17 cellular contexts compared by ENCODE assay signal in the genomic region with DNA sequence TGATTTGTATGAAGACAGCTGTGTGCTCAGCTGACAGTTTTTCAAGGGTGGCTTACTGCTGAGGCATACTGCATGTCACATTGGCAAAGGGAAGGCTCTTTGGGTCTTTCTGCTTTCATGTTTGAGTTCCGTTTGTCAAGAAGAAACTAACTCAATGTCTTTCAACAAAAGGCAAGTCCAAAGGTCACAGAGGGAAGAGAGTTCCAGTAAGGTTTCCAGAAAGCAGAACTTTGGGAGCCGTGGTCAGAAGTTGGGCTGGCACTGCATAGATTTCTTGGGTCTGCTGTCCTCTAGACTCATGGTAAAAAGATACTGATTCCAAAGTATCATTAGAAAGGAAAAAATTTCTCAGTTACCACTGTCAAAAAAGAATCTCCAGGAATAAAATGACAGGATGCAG. TPM values are rescaled to one million over a fixed set of nuclear protein-coding genes. Genes with fewer than 3 reads are reported as not detected.
DNase-seq lines count a peak whose midpoint lies in the region; ATAC-seq, FAIRE-seq and TF ChIP-seq lines count a peak whose summit lies in the region.
"Had no signal": no experiment of that assay in that cellular context is flagged by ENCODE, and none has a peak within 500 bp of the region (broad histone marks: within the 10 kb centered on the region; RNA-seq: fewer than 3 reads in every experiment).

No MANE protein-coding gene starts in this region.

- WGBS in testis, 2 donors, result 63% methylated on average over 2 of the region's 2 CpGs

- H3K9me3 Mint-ChIP-seq in dendritic cell treated with granulocyte-macrophage colony-stimulating factor and Interleukin-4, amounts not matched to agents 40 ng/mL and 50 ng/mL, for 4 days, result peaks cover 5% of the 10 kb centered on the region

- no peak overlapping the region for H3K4me3 Mint-ChIP-seq in dendritic cell treated with granulocyte-macrophage colony-stimulating factor and Interleukin-4, amounts not matched to agents 40 ng/mL and 50 ng/mL, for 4 days
- H3K4me3 Mint-ChIP-seq: CD4-positive, alpha-beta T cell had no signal

- peak; percentile 29 to 41 for ATAC-seq in lower lobe of right lung

- H3K9me3 ChIP-seq in lower lobe of right lung, result no peaks in the 10 kb centered on the region
- no peaks in the 10 kb centered on the region for H3K9me3 ChIP-seq in testis
- H3K9me3 ChIP-seq: HAP-1 had no signal

- FAIRE-seq in frontal cortex (lab: Jason Lieb, UNC), result no peak
- FAIRE-seq: G401.6, GM12891, H1 had no signal

- H3K27me3 ChIP-seq in lower lobe of right lung (ENCODE audit: low read depth) (no peaks in the 10 kb centered on the region), testis (no peaks in the 10 kb centered on the region)
- H3K27me3 ChIP-seq: BLaER1 treated with 17β-estradiol and CSF1 and Interleukin-3, amounts not matched to agents 10 nM and 100 nM had no signal

- H3K4me3 ChIP-seq in lower lobe of right lung (no peak overlapping the region), testis (no peak overlapping the region)
- H3K4me3 ChIP-seq: BLaER1 treated with 17β-estradiol and CSF1 and Interleukin-3, amounts not matched to agents 10 nM and 100 nM; HAP-1 had no signal

- peak overlapping the region; percentile 39 for H3K27ac Mint-ChIP-seq in dendritic cell treated with granulocyte-macrophage colony-stimulating factor and Interleukin-4, amounts not matched to agents 40 ng/mL and 50 ng/mL, for 4 days
- H3K27ac Mint-ChIP-seq: CD4-positive, alpha-beta T cell had no signal

- no peaks in the 10 kb centered on the region for H3K36me3 Mint-ChIP-seq in dendritic cell treated with granulocyte-macrophage colony-stimulating factor and Interleukin-4, amounts not matched to agents 40 ng/mL and 50 ng/mL, for 4 days (ENCODE audit: low read depth)

- H3K4me1 Mint-ChIP-seq in dendritic cell treated with granulocyte-macrophage colony-stimulating factor and Interleukin-4, amounts not matched to agents 40 ng/mL and 50 ng/mL, for 4 days (ENCODE audit: low read depth), result peaks cover 14% of the 10 kb centered on the region

- H3K27ac ChIP-seq in lower lobe of right lung (no peak overlapping the region), testis (peak overlapping the region; percentile 21 to 66)

- DNase-seq in MV-4-11 (lab: John Stamatoyannopoulos, UW) (peak; percentile 34), lower lobe of right lung (no peak), testis (no peak), frontal cortex (ENCODE audit: low spot score in 2 of 2) (no peak), COR-L47 (lab: John Stamatoyannopoulos, UW) (no peak), SHP77 (lab: John Stamatoyannopoulos, UW) (no peak)
- DNase-seq: ACHN; CD4-positive, alpha-beta T cell; DMS79 had no signal

- H3K4me1 ChIP-seq in lower lobe of right lung (no peaks in the 10 kb centered on the region), testis (no peaks in the 10 kb centered on the region)
- H3K4me1 ChIP-seq: HAP-1 had no signal

- intact Hi-C loops in dendritic cell treated with granulocyte-macrophage colony-stimulating factor and Interleukin-4, amounts not matched to agents 40 ng/mL and 50 ng/mL, for 4 days (cut with micrococcal nuclease), result no loop called here
- intact Hi-C loops in lower lobe of right lung (cut with DNase I), result no loop called here
- intact Hi-C loops in testis (cut with DNase I; ENCODE audit: low total_unique reads), result no loop called here

- H3K36me3 ChIP-seq in lower lobe of right lung (no peaks in the 10 kb centered on the region), testis (ENCODE audit: low read depth, missing control alignments) (no peaks in the 10 kb centered on the region)
- H3K36me3 ChIP-seq: BLaER1 treated with 17β-estradiol and CSF1 and Interleukin-3, amounts not matched to agents 10 nM and 100 nM; HAP-1 had no signal

- TF ChIP-seq CTCF in lower lobe of right lung (IDR thresholded peaks at IDR 0.05) (no peak), testis (IDR thresholded peaks at IDR 0.05) (no peak)

- TF ChIP-seq POLR2A in testis (IDR thresholded peaks at IDR 0.05), result no peak

- no peaks in the 10 kb centered on the region for H3K27me3 Mint-ChIP-seq in dendritic cell treated with granulocyte-macrophage colony-stimulating factor and Interleukin-4, amounts not matched to agents 40 ng/mL and 50 ng/mL, for 4 days
- H3K27me3 Mint-ChIP-seq: CD4-positive, alpha-beta T cell had no signal

RNA-seq across cellular contexts. Expression of a gene that starts 17.0 kb away (rescaled TPM):
- total RNA-seq in lower lobe of right lung (4.2 TPM), testis (1 to 10 TPM; 1.8 to 4.5 TPM), frontal cortex (2.4 TPM)
- 22.8 TPM for polyA plus RNA-seq in testis (ENCODE audit: insufficient read depth, low read depth, low replicate concordance)
- total RNA-seq: CD4-positive, alpha-beta T cell; HT-29 had no signal

RNA-seq across cellular contexts. Expression of a gene that starts 17.0 kb away (rescaled TPM):
- 0.77 TPM for total RNA-seq in lower lobe of right lung
- 10 to 100 TPM; 47.5 to 72.5 TPM for total RNA-seq in testis
- 207 TPM for polyA plus RNA-seq in testis (ENCODE audit: insufficient read depth, low read depth, low replicate concordance)
- 0.41 TPM for total RNA-seq in frontal cortex
- total RNA-seq: A172; CD4-positive, alpha-beta T cell; H1; HT-29 had no signal
- polyA plus RNA-seq: H1 had no signal

RNA-seq across cellular contexts. Expression of a gene that starts 34.8 kb away (rescaled TPM):
- total RNA-seq in lower lobe of right lung (33.3 TPM), testis (100 to 1,000 TPM; 102 to 104 TPM), frontal cortex (80.3 TPM)
- 106 TPM for polyA plus RNA-seq in testis (ENCODE audit: insufficient read depth, low read depth, low replicate concordance)

Comparison
In these comparisons a context has a peak if more than half of its experiments do, and no peak if none do; other contexts are left out.
1. RNA of a gene that starts 17.0 kb away (total RNA-seq): 47.5 to 72.5 TPM in testis; 0.77 TPM in lower lobe of right lung (single experiment) and 0.41 TPM in frontal cortex (single experiment); every median in the first group is over 10 times any median in the second.